In genomic region chr18:32378705-32379104, GRCh38 we compare ENCODE assay signal across 11 cellular contexts.
DNase-seq lines count a peak whose midpoint lies in the region; ATAC-seq, FAIRE-seq and TF ChIP-seq lines count a peak whose summit lies in the region.
"Had no signal": no experiment of that assay in that cellular context is flagged by ENCODE, and none has a peak within 500 bp of the region (broad histone marks: within the 10 kb centered on the region; RNA-seq: fewer than 3 reads in every experiment).

No MANE protein-coding gene starts in this region.

- no peak overlapping the region for H4K8ac ChIP-seq in IMR-90 (ENCODE audit: low read depth in 2 of 2, low read length in 2 of 2)

- H3K27ac ChIP-seq in IMR-90 (ENCODE audit: insufficient read depth, low read length): no peak overlapping the region
- H3K27ac ChIP-seq in gastrocnemius medialis: peak overlapping the region; percentile 49 to 72 (median 61)

- no peak overlapping the region for H3K14ac ChIP-seq in IMR-90 (replicated peaks; ENCODE audit: low read depth, low read length)

- dilution Hi-C loops in IMR-90 (cut with HindIII; ENCODE audit: low sequenced_read_pairs, unreplicated experiment): no loop called here

- H3K4me3 ChIP-seq in IMR-90 (ENCODE audit: insufficient read depth, low read depth, low read length): no peak overlapping the region
- no peak overlapping the region for H3K4me3 ChIP-seq in fibroblast of the aortic adventitia (ENCODE audit: low read depth, low read length)
- no peak overlapping the region for H3K4me3 ChIP-seq in gastrocnemius medialis
- H3K4me3 ChIP-seq: ascending aorta had no signal

- no peak overlapping the region for H2AK5ac ChIP-seq in IMR-90 (ENCODE audit: low read depth, low read length)

- H3K27me3 ChIP-seq in IMR-90 (ENCODE audit: control insufficient read depth, insufficient read depth, low read length) (no peaks in the 10 kb centered on the region), gastrocnemius medialis (no peaks in the 10 kb centered on the region)
- H3K27me3 ChIP-seq: ascending aorta had no signal

- H3K4ac ChIP-seq in IMR-90 (ENCODE audit: low read depth, low read length): no peak overlapping the region

- TF ChIP-seq CTCF in IMR-90 (conservative IDR thresholded peaks at IDR 0.05; ENCODE audit: low read depth, low read length) (no peak), fibroblast of the aortic adventitia (IDR thresholded peaks at IDR 0.05; ENCODE audit: insufficient read depth, low read length) (no peak), gastrocnemius medialis (IDR thresholded peaks at IDR 0.05 in 4 of 5, conservative IDR thresholded peaks at IDR 0.05 in 1 of 5) (no peak)

- in situ Hi-C loops in IMR-90 (cut with MboI; ENCODE audit: low sequenced_read_pairs) (no loop called here), gastrocnemius medialis (cut with MboI; ENCODE audit: low sequenced_read_pairs in 4 of 4) (no loop called here)

- H3K23ac ChIP-seq in IMR-90 (ENCODE audit: low read depth, low read length): no peak overlapping the region

- H2AK9ac ChIP-seq in IMR-90 (replicated peaks; ENCODE audit: low read depth, low read length, poor library complexity): no peak overlapping the region

- no TSS peak for BruUV-seq in IMR-90 (replicated peaks; lab: Mats Ljungman, UMichigan)

- no peaks in the 10 kb centered on the region for H3K36me3 ChIP-seq in IMR-90 (ENCODE audit: control insufficient read depth, insufficient read depth, low read length)
- no peaks in the 10 kb centered on the region for H3K36me3 ChIP-seq in gastrocnemius medialis
- H3K36me3 ChIP-seq: ascending aorta had no signal

- no peak overlapping the region for H4K5ac ChIP-seq in IMR-90 (ENCODE audit: low read depth, low read length)

- H3K9me1 ChIP-seq in IMR-90 (ENCODE audit: insufficient read depth, low read length): peaks cover 6% of the 10 kb centered on the region; the same call in 1 of the 2 replicates

- TF ChIP-seq RAD21 in IMR-90 (IDR thresholded peaks at IDR 0.05; ENCODE audit: low read length): no peak

- no peak overlapping the region for H3K9ac ChIP-seq in IMR-90 (ENCODE audit: low read depth, low read length)

- H2AFZ ChIP-seq in IMR-90 (replicated peaks; ENCODE audit: low read length, poor library complexity): no peak overlapping the region

- POLR2A ChIA-PET in IMR-90 (lab: Charles Lee; ENCODE audit: unreplicated experiment): no interaction called here

- no CpG with 5 or more reads among the region's 4 CpGs for WGBS in IMR-90 (ENCODE audit: extremely low coverage in 2 of 2, insufficient read length in 1 of 2), 2 experiments

- TF ChIP-seq POLR2A in IMR-90 (IDR thresholded peaks at IDR 0.05; ENCODE audit: low read depth, low read length) (no peak), gastrocnemius medialis (IDR thresholded peaks at IDR 0.05) (no peak), H54 (IDR thresholded peaks at IDR 0.05; ENCODE audit: low read depth, low read length) (no peak)

- no peak overlapping the region for H3K56ac ChIP-seq in IMR-90 (ENCODE audit: extremely low read depth, insufficient read depth, low read length)

- CTCF ChIA-PET in IMR-90 (lab: Yijun Ruan, JAX): no interaction called here

- H2BK5ac ChIP-seq in IMR-90 (ENCODE audit: low read depth, low read length, poor library complexity, severe bottlenecking): no peak overlapping the region

- intact Hi-C loops in IMR-90 (cut with micrococcal nuclease): no loop called here
- intact Hi-C loops in gastrocnemius medialis (cut with DNase I; ENCODE audit: low total_unique reads): no loop called here

- no peak overlapping the region for H2BK120ac ChIP-seq in IMR-90 (ENCODE audit: low read depth, low read length)

- FAIRE-seq in H54 (lab: Jason Lieb, UNC): no peak

- H3K9me3 ChIP-seq in IMR-90 (ENCODE audit: control insufficient read depth, insufficient read depth, low read length) (no peaks in the 10 kb centered on the region), gastrocnemius medialis (no peaks in the 10 kb centered on the region)
- H3K9me3 ChIP-seq: ascending aorta had no signal

- no peak overlapping the region for H2BK15ac ChIP-seq in IMR-90 (ENCODE audit: low read depth, low read length)

- no peak overlapping the region for H3K18ac ChIP-seq in IMR-90 (ENCODE audit: low read depth, low read length)

- H4K91ac ChIP-seq in IMR-90 (ENCODE audit: insufficient read depth, low read depth, low read length): no peak overlapping the region

- no peaks in the 10 kb centered on the region for H4K20me1 ChIP-seq in IMR-90 (ENCODE audit: insufficient read depth, low read length)

- no peak overlapping the region for H3K4me2 ChIP-seq in IMR-90 (ENCODE audit: low read depth, low read length)

- no peaks in the 10 kb centered on the region for H3K79me1 ChIP-seq in IMR-90 (ENCODE audit: low read depth in 1 of 2, low read length in 2 of 2)

- H2BK20ac ChIP-seq in IMR-90 (ENCODE audit: low read depth, low read length): no peak overlapping the region

- H3K4me1 ChIP-seq in IMR-90 (ENCODE audit: control insufficient read depth, insufficient read depth, low read length) (peaks cover 8% of the 10 kb centered on the region), gastrocnemius medialis (peaks cover 27 to 36% of the 10 kb centered on the region in 2 donors)

- DNase-seq in IMR-90 (peak; percentile 90), NCI-H69 (lab: John Stamatoyannopoulos, UW) (peak; percentile 80), fibroblast of the aortic adventitia (ENCODE audit: low read depth) (peak; percentile 78), gastrocnemius medialis (peak in 1 of 2 donors; percentile 10), H54 (ENCODE audit: insufficient read length, low spot score) (no peak)
- DNase-seq in activated CD4-positive, CD25-positive, alpha-beta regulatory T cell treated with anti-CD3 and anti-CD28 coated beads, Interleukin-2, amount 50 U/mL, for 72 hours: no peak
- DNase-seq: H7, head of caudate nucleus, naive B cell had no signal

- peak; percentile 62 for ATAC-seq in IMR-90 (ENCODE audit: low read depth)
- peak; percentile 71 to 81 for ATAC-seq in gastrocnemius medialis
- no peak for ATAC-seq in HG03175 (IDR thresholded peaks at IDR 0.05; ENCODE audit: unreplicated experiment)

TF ChIP-seq in IMR-90, 13 proteins besides CTCF, POLR2A, EP300 and RAD21:
- TF ChIP-seq FOS (IDR thresholded peaks at IDR 0.05; ENCODE audit: low read depth, low read length): peak; percentile 58; the same call in 1 of the 2 replicates
- TF ChIP-seq USF2 (IDR thresholded peaks at IDR 0.05; ENCODE audit: low read depth, low read length): no peak
- TF ChIP-seq SMC3 (IDR thresholded peaks at IDR 0.05; ENCODE audit: low read depth, low read length): no peak
- TF ChIP-seq BHLHE40 (IDR thresholded peaks at IDR 0.05; ENCODE audit: low read depth, low read length): peak; percentile 79
- TF ChIP-seq CEBPB (IDR thresholded peaks at IDR 0.05; ENCODE audit: low read depth, low read length): peak; percentile 83
- TF ChIP-seq CHD1 (IDR thresholded peaks at IDR 0.05; ENCODE audit: low read depth, low read length): no peak
TF ChIP-seq in IMR-90: peak in this region for 3.

Comparison
In these comparisons a context has a peak if more than half of its experiments do, and no peak if none do; other contexts are left out.
1. DNase-seq: peak in IMR-90 (single experiment), NCI-H69 (single experiment) and fibroblast of the aortic adventitia (single experiment); none in activated CD4-positive, CD25-positive, alpha-beta regulatory T cell treated with anti-CD3 and anti-CD28 coated beads, Interleukin-2, amount 50 U/mL, for 72 hours (single experiment) and H54 (single experiment).